In the genomic region with DNA sequence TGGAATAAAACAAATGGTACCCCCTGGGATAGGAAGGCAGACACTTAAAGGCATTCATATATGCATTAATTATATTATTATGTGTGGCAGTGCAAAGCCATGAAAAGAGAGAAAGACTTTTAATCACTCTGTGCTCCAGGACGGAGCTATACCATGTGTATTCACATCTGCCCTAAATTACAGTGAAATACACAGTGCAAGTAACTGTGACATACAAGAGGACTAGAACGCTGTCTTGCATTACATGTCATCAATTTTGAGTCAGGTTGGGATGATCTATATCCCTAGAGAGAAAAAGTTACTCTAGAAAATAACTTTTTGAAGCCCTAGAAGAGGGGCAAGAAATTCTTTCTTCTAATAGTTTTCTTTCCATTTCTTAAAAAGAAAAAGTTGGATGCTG, we compare ENCODE assay signal across 20 cellular contexts.
DNase-seq lines count a peak whose midpoint lies in the region; ATAC-seq and TF ChIP-seq lines count a peak whose summit lies in the region.
"Had no signal": no experiment of that assay in that cellular context is flagged by ENCODE, and none has a peak within 500 bp of the region (broad histone marks: within the 10 kb centered on the region; RNA-seq: fewer than 3 reads in every experiment).

No MANE protein-coding gene starts in this region.

- H3K4me2 ChIP-seq in SK-N-SH (no peak overlapping the region), trophoblast cell (ENCODE audit: low read length) (no peak overlapping the region)
- H3K4me2 ChIP-seq: BLaER1 treated with 17β-estradiol and CSF1 and Interleukin-3, amounts not matched to agents 10 nM and 100 nM had no signal

- H3K79me2 ChIP-seq in SK-N-SH (ENCODE audit: insufficient read depth) = peaks cover 9% of the 10 kb centered on the region; the same call in 1 of the 2 replicates
- H3K79me2 ChIP-seq in trophoblast cell (ENCODE audit: control insufficient read depth, insufficient read depth, low read length, poor library complexity) = no peaks in the 10 kb centered on the region

- no peak overlapping the region for H2BK12ac ChIP-seq in trophoblast cell (ENCODE audit: low read length)

- H3F3A ChIP-seq in SK-N-SH (replicated peaks; ENCODE audit: insufficient read depth) = peaks cover 20% of the 10 kb centered on the region

- H3K36me3 ChIP-seq in SK-N-SH (replicated peaks in 1 of 2; ENCODE audit: control insufficient read depth in 1 of 2, insufficient read depth in 2 of 2, low read length in 1 of 2) (peaks cover 12 to 32% of the 10 kb centered on the region in 2 experiments), trophoblast cell (ENCODE audit: control insufficient read depth in 1 of 2, insufficient read depth in 2 of 2, low read length in 2 of 2) (no peaks in the 10 kb centered on the region), vagina (no peaks in the 10 kb centered on the region), body of pancreas (replicated peaks in 1 of 2; ENCODE audit: insufficient read depth in 1 of 2, low read depth in 2 of 2) (no peaks in the 10 kb centered on the region)
- H3K36me3 ChIP-seq: BLaER1 treated with 17β-estradiol and CSF1 and Interleukin-3, amounts not matched to agents 10 nM and 100 nM; lower lobe of right lung had no signal

- H3K9me3 ChIP-seq in SK-N-SH (peaks cover 10% of the 10 kb centered on the region; the same call in 1 of the 2 replicates), trophoblast cell (ENCODE audit: insufficient read depth, low read depth, low read length) (no peaks in the 10 kb centered on the region), vagina (no peaks in the 10 kb centered on the region), body of pancreas (no peaks in the 10 kb centered on the region)
- H3K9me3 ChIP-seq: lower lobe of right lung had no signal

- H2AFZ ChIP-seq in SK-N-SH (ENCODE audit: low read depth) (no peak overlapping the region), trophoblast cell (ENCODE audit: insufficient read depth, low read length, poor library complexity) (no peak overlapping the region)

- TF ChIP-seq RAD21 in SK-N-SH (IDR thresholded peaks at IDR 0.05; ENCODE audit: low read length) = no peak

- no peaks in the 10 kb centered on the region for H3K79me1 ChIP-seq in trophoblast cell (ENCODE audit: low read length)

- H4K20me1 ChIP-seq in SK-N-SH (ENCODE audit: insufficient read depth) = no peaks in the 10 kb centered on the region
- H4K20me1 ChIP-seq: BLaER1 treated with 17β-estradiol and CSF1 and Interleukin-3, amounts not matched to agents 10 nM and 100 nM had no signal

- TF ChIP-seq EP300 in SK-N-SH (IDR thresholded peaks at IDR 0.05; ENCODE audit: borderline replicate concordance in 1 of 2, low read depth in 1 of 2, low read length in 1 of 2) = no peak

- no peak overlapping the region for H2BK120ac ChIP-seq in trophoblast cell (ENCODE audit: insufficient read depth, low read length, poor library complexity)

- no peak overlapping the region for H3K18ac ChIP-seq in trophoblast cell (ENCODE audit: low read length)

- POLR2A ChIA-PET in SK-N-SH (lab: Yijun Ruan, JAX) = no interaction called here

- TF ChIP-seq CTCF in SK-N-SH (IDR thresholded peaks at IDR 0.05) (no peak), fibroblast of mammary gland (conservative IDR thresholded peaks at IDR 0.05; ENCODE audit: control insufficient read depth, insufficient read depth, low read depth, low read length) (no peak), vagina (IDR thresholded peaks at IDR 0.05) (no peak), body of pancreas (IDR thresholded peaks at IDR 0.05) (no peak)

- no peak overlapping the region for H2BK5ac ChIP-seq in trophoblast cell (ENCODE audit: low read depth, low read length, poor library complexity)

- intact Hi-C loops in vagina (cut with DNase I) = loop anchor here (5.0 kb wide), 1 partner anchor 460 kb away; no protein-coding TSS in a partner anchor
- intact Hi-C loops in body of pancreas (cut with DNase I) = no loop called here

- no peak overlapping the region for H3K4ac ChIP-seq in trophoblast cell (ENCODE audit: low read depth, low read length)

- WGBS in SK-N-SH (ENCODE audit: low lambda C conversion rate) = 85% methylated on average over 2 of the region's 2 CpGs
- no CpG with 5 or more reads among the region's 2 CpGs for whole genome bisulfite sequencing in trophoblast cell (ENCODE audit: extremely low coverage, insufficient coverage, insufficient read length)
- WGBS in body of pancreas, 2 donors = 88% methylated on average over 2 of the region's 2 CpGs

- H4K91ac ChIP-seq in trophoblast cell (ENCODE audit: low read depth, low read length) = no peak overlapping the region

- no peak overlapping the region for H3K14ac ChIP-seq in trophoblast cell (ENCODE audit: low read length)

- peaks cover 21 to 24% of the 10 kb centered on the region in 2 experiments; a peak in 2 of 4 replicates for H3K4me1 ChIP-seq in SK-N-SH (ENCODE audit: control insufficient read depth in 1 of 2, insufficient read depth in 2 of 2, low read depth in 1 of 2, low read length in 1 of 2)
- H3K4me1 ChIP-seq in trophoblast cell (ENCODE audit: control insufficient read depth in 1 of 2, insufficient read depth in 2 of 2, low read length in 2 of 2) = no peaks in the 10 kb centered on the region
- H3K4me1 ChIP-seq in vagina = peaks cover 5% of the 10 kb centered on the region
- H3K4me1 ChIP-seq in body of pancreas = peaks cover 14% of the 10 kb centered on the region
- H3K4me1 ChIP-seq: BLaER1 treated with 17β-estradiol and CSF1 and Interleukin-3, amounts not matched to agents 10 nM and 100 nM had no signal

- CTCF ChIA-PET in SK-N-SH (lab: Yijun Ruan, JAX) = interaction anchor here (0.9 to 5.7 kb wide), 5 partner anchors 13 to 1029 kb away, joined by 4 to 38 read pairs (median 5); no protein-coding TSS in a partner anchor

- H3K23ac ChIP-seq in trophoblast cell (ENCODE audit: low read length) = no peak overlapping the region

- H3K27me3 ChIP-seq in SK-N-SH (ENCODE audit: insufficient read depth) (no peaks in the 10 kb centered on the region), trophoblast cell (ENCODE audit: insufficient read depth, low read length) (no peaks in the 10 kb centered on the region), vagina (no peaks in the 10 kb centered on the region), body of pancreas (no peaks in the 10 kb centered on the region)
- H3K27me3 ChIP-seq: BLaER1 treated with 17β-estradiol and CSF1 and Interleukin-3, amounts not matched to agents 10 nM and 100 nM had no signal

- H3K27ac ChIP-seq in SK-N-SH (ENCODE audit: low read depth in 2 of 2, low read length in 1 of 2) (peak overlapping the region in 1 of 2 experiments; percentile 67; a peak in 2 of 4 replicates), trophoblast cell (ENCODE audit: low read depth, low read length) (peak overlapping the region; percentile 17), vagina (peak overlapping the region; percentile 63), body of pancreas (no peak overlapping the region)
- H3K27ac ChIP-seq: BLaER1 treated with 17β-estradiol and CSF1 and Interleukin-3, amounts not matched to agents 10 nM and 100 nM; lower lobe of right lung had no signal

- TF ChIP-seq POLR2A in vagina (IDR thresholded peaks at IDR 0.05) (no peak), body of pancreas (IDR thresholded peaks at IDR 0.05) (no peak)

- H3K9me2 ChIP-seq in SK-N-SH = no peaks in the 10 kb centered on the region

- H3K4me3 ChIP-seq in SK-N-SH (ENCODE audit: low read depth in 2 of 2, low read length in 1 of 2) (no peak overlapping the region), fibroblast of mammary gland (ENCODE audit: control insufficient read depth, low read depth, low read length) (no peak overlapping the region), trophoblast cell (ENCODE audit: low read depth, low read length) (no peak overlapping the region), vagina (no peak overlapping the region), body of pancreas (no peak overlapping the region)
- H3K4me3 ChIP-seq: BLaER1 treated with 17β-estradiol and CSF1 and Interleukin-3, amounts not matched to agents 10 nM and 100 nM; K562; lower lobe of right lung had no signal

- peak; percentile 58; the same call in 2 of the 3 replicates for ATAC-seq in SK-N-SH treated with all-trans-retinoic acid at 6 μM for 48 hours
- no peak for ATAC-seq in body of pancreas
- ATAC-seq: K562; lower lobe of right lung; naive thymus-derived CD8-positive, alpha-beta T cell had no signal

- H4K12ac ChIP-seq in trophoblast cell (ENCODE audit: low read depth, low read length) = no peak overlapping the region

- H4K8ac ChIP-seq in trophoblast cell (ENCODE audit: low read depth, low read length) = no peak overlapping the region

- H3K9ac ChIP-seq in SK-N-SH (no peak overlapping the region), trophoblast cell (ENCODE audit: low read length) (no peak overlapping the region)
- H3K9ac ChIP-seq: BLaER1 treated with 17β-estradiol and CSF1 and Interleukin-3, amounts not matched to agents 10 nM and 100 nM had no signal

- no peak overlapping the region for H2AK5ac ChIP-seq in trophoblast cell (ENCODE audit: low read length)

- no peak for DNase-seq in SK-N-SH
- DNase-seq in fibroblast of mammary gland (ENCODE audit: low read depth) = peak; percentile 51
- DNase-seq in trophoblast cell = no peak
- no peak for DNase-seq in vagina (ENCODE audit: extremely low spot score in 2 of 2)
- no peak for DNase-seq in T-helper 9 cell
- DNase-seq in body of pancreas = no peak
- DNase-seq in NCI-H1436 (lab: John Stamatoyannopoulos, UW) = no peak
- DNase-seq: 8988T; activated CD4-positive, alpha-beta T cell treated with anti-CD3 and anti-CD28 coated beads, Interleukin-2, amount 50 U/mL, for 48 hours; activated naive CD4-positive, alpha-beta T cell treated with anti-CD3 and anti-CD28 coated beads for 36 hours; activated T-cell treated with anti-CD3 and anti-CD28 coated beads, Interleukin-2, amount 50 U/mL, for 24 hours; cortex of kidney; lower lobe of right lung; naive thymus-derived CD8-positive, alpha-beta T cell; NCI-H446 treated with DMSO at 0.1 percent for 48 hours; RPMI8226; stimulated activated naive CD4-positive, alpha-beta T cell treated with Interleukin-2 at 50 U/mL for 16 hours had no signal

TF ChIP-seq in SK-N-SH treated with all-trans-retinoic acid at 6 μM for 48 hours, 23 proteins besides CTCF, POLR2A, EP300 and RAD21 (continues in another document):
- TF ChIP-seq ARNTL (CRISPR knock-in tag; IDR thresholded peaks at IDR 0.05; ENCODE audit: borderline replicate concordance, low read depth) (no peak), GLIS3 (CRISPR knock-in tag; IDR thresholded peaks at IDR 0.05) (no peak)

TF ChIP-seq in SK-N-SH, 30 proteins besides CTCF, POLR2A, EP300 and RAD21 (continues in another document):
- no peak for TF ChIP-seq GATA2 (CRISPR knock-in tag; IDR thresholded peaks at IDR 0.05)
- TF ChIP-seq, protein P1, sequence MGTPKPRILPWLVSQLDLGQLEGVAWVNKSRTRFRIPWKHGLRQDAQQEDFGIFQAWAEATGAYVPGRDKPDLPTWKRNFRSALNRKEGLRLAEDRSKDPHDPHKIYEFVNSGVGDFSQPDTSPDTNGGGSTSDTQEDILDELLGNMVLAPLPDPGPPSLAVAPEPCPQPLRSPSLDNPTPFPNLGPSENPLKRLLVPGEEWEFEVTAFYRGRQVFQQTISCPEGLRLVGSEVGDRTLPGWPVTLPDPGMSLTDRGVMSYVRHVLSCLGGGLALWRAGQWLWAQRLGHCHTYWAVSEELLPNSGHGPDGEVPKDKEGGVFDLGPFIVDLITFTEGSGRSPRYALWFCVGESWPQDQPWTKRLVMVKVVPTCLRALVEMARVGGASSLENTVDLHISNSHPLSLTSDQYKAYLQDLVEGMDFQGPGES (IDR thresholded peaks at IDR 0.05; ENCODE audit: low read depth, low read length) = no peak
- TF ChIP-seq JUND (IDR thresholded peaks at IDR 0.05) = no peak
- no peak for TF ChIP-seq FOXJ3 (CRISPR knock-in tag; IDR thresholded peaks at IDR 0.05)

Comparison
In these comparisons a context has a peak if more than half of its experiments do, and no peak if none do; other contexts are left out.
1. H3K27ac ChIP-seq: peak in trophoblast cell (single experiment) and vagina (single experiment); none in body of pancreas (0 of 4).